ENCODE assay signal across 8 cellular contexts in the genomic region with DNA sequence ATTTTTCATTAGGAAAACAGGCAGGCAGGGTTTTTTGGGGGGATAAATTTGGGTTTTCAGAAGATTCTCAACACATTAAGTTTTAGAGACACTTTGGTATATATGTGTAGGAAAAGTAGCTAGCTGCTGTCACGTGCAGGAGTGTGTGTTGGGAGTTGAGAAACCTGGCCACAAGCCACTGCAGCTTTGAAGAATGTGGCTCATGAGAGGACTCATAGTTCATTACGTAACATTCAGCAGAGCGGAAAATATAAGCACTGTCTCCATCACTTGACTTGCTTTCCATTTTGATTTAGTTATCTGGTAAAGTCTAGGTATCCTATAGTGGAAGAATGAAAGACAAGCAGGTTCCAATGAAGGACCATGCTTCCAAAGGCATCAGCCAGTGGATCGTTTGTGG. TPM values are rescaled to one million over a fixed set of nuclear protein-coding genes. Genes with fewer than 3 reads are reported as not detected.
DNase-seq lines count a peak whose midpoint lies in the region; ATAC-seq and TF ChIP-seq lines count a peak whose summit lies in the region.

No MANE protein-coding gene starts in this region.

- no peak for DNase-seq in CD4-positive, CD25-positive, alpha-beta regulatory T cell
- DNase-seq in activated CD8-positive, alpha-beta T cell treated with anti-CD3 and anti-CD28 coated beads, Interleukin-2, amount 10 ng/mL, durations not matched to agents 7 days and 5 days = peak; percentile 36
- DNase-seq in heart left ventricle = peak in 4 of 5 donors; percentile 47 to 76 (median 63)
- DNase-seq in stimulated activated CD4-positive, alpha-beta T cell treated with anti-CD3 and anti-CD28 coated beads, Interleukin-1b, Interleukin-23, amount 100 ng/mL, for 4 hours (ENCODE audit: low read depth in 2 of 2) = peak; percentile 10 to 15
- no peak for DNase-seq in SK-N-DZ (ENCODE audit: low spot score)

- H3K36me3 ChIP-seq in CD4-positive, CD25-positive, alpha-beta regulatory T cell (ENCODE audit: control insufficient read depth, insufficient read depth, low read length) = no peaks in the 10 kb centered on the region
- H3K36me3 ChIP-seq in heart left ventricle = no peaks in the 10 kb centered on the region

- H3K9me3 ChIP-seq in CD4-positive, CD25-positive, alpha-beta regulatory T cell (ENCODE audit: control insufficient read depth in 2 of 2, low read length in 2 of 2) = no peaks in the 10 kb centered on the region
- H3K9me3 ChIP-seq in heart left ventricle = no peaks in the 10 kb centered on the region

- TF ChIP-seq CTCF in heart left ventricle (IDR thresholded peaks at IDR 0.05) = no peak

- H3K27ac ChIP-seq in CD4-positive, CD25-positive, alpha-beta regulatory T cell (ENCODE audit: insufficient read depth, low read length, poor library complexity, severe bottlenecking) = no peak overlapping the region
- peak overlapping the region in 11 of 12 donors; percentile 36 to 89 (median 65) for H3K27ac ChIP-seq in heart left ventricle

- peak overlapping the region in 2 of 3 donors; percentile 9 to 62 for H3K27ac Mint-ChIP-seq in CD4-positive, CD25-positive, alpha-beta regulatory T cell
- no peak overlapping the region for H3K27ac Mint-ChIP-seq in activated CD8-positive, alpha-beta T cell treated with anti-CD3 and anti-CD28 coated beads, Interleukin-2, amount 10 ng/mL, durations not matched to agents 7 days and 5 days

- H3K36me3 Mint-ChIP-seq in CD4-positive, CD25-positive, alpha-beta regulatory T cell = peaks cover 4% of the 10 kb centered on the region
- H3K36me3 Mint-ChIP-seq in activated CD8-positive, alpha-beta T cell treated with anti-CD3 and anti-CD28 coated beads, Interleukin-2, amount 10 ng/mL, durations not matched to agents 7 days and 5 days (ENCODE audit: low read depth) = no peaks in the 10 kb centered on the region

- no peak for TF ChIP-seq POLR2A in heart left ventricle (IDR thresholded peaks at IDR 0.05)

- intact Hi-C loops in heart left ventricle (cut with DNase I) = loop anchor here in 4 of 10 donors (10.0 kb wide), 2 partner anchors 269 to 389 kb away; partner anchors contain the start of gene ADD3 (in 1 of the 4)

- H3K4me1 Mint-ChIP-seq in CD4-positive, CD25-positive, alpha-beta regulatory T cell = peaks cover 27 to 61% (median 34%) of the 10 kb centered on the region in 4 donors
- peaks cover 31% of the 10 kb centered on the region for H3K4me1 Mint-ChIP-seq in activated CD8-positive, alpha-beta T cell treated with anti-CD3 and anti-CD28 coated beads, Interleukin-2, amount 10 ng/mL, durations not matched to agents 7 days and 5 days (ENCODE audit: low read depth)

- peak overlapping the region in 2 of 4 donors; percentile 32 to 51 for H3K4me3 Mint-ChIP-seq in CD4-positive, CD25-positive, alpha-beta regulatory T cell
- H3K4me3 Mint-ChIP-seq in activated CD8-positive, alpha-beta T cell treated with anti-CD3 and anti-CD28 coated beads, Interleukin-2, amount 10 ng/mL, durations not matched to agents 7 days and 5 days = no peak overlapping the region

- no peak overlapping the region for H3K4me3 ChIP-seq in CD4-positive, CD25-positive, alpha-beta regulatory T cell (ENCODE audit: low read depth, low read length)
- no peak overlapping the region for H3K4me3 ChIP-seq in heart left ventricle

- CTCF ChIA-PET in activated CD8-positive, alpha-beta T cell treated with anti-CD3 and anti-CD28 coated beads, Interleukin-2, amount 10 ng/mL, durations not matched to agents 7 days and 5 days (lab: Charles Lee) = interaction anchor here (2.3 to 2.6 kb wide), 2 partner anchors 67 to 136 kb away, joined by 7 to 13 read pairs; no protein-coding TSS in a partner anchor

- 26 to 37% (median 28%) methylated on average over 4 of the region's 4 CpGs for WGBS in heart left ventricle, 4 donors

- no peaks in the 10 kb centered on the region for H3K9me3 Mint-ChIP-seq in CD4-positive, CD25-positive, alpha-beta regulatory T cell
- H3K9me3 Mint-ChIP-seq in activated CD8-positive, alpha-beta T cell treated with anti-CD3 and anti-CD28 coated beads, Interleukin-2, amount 10 ng/mL, durations not matched to agents 7 days and 5 days (ENCODE audit: insufficient read depth) = no peaks in the 10 kb centered on the region

- ATAC-seq in CD4-positive, CD25-positive, alpha-beta regulatory T cell (ENCODE audit: low read depth in 2 of 2) = no peak
- peak; percentile 51 for ATAC-seq in HG03354 (IDR thresholded peaks at IDR 0.05; ENCODE audit: poor library complexity, severe bottlenecking, unreplicated experiment)
- ATAC-seq in activated CD8-positive, alpha-beta T cell treated with anti-CD3 and anti-CD28 coated beads, Interleukin-2, amount 10 ng/mL, durations not matched to agents 7 days and 5 days = peak; percentile 55
- peak in 3 of 4 donors; percentile 25 to 54 (median 50) for ATAC-seq in heart left ventricle
- ATAC-seq in GM18907 (IDR thresholded peaks at IDR 0.05; ENCODE audit: unreplicated experiment) = no peak
- no peak for ATAC-seq in GM19023 (IDR thresholded peaks at IDR 0.05; ENCODE audit: unreplicated experiment)

- POLR2A ChIA-PET in activated CD8-positive, alpha-beta T cell treated with anti-CD3 and anti-CD28 coated beads, Interleukin-2, amount 10 ng/mL, durations not matched to agents 7 days and 5 days (lab: Charles Lee) = no interaction called here

- H3K27me3 ChIP-seq in CD4-positive, CD25-positive, alpha-beta regulatory T cell (ENCODE audit: control insufficient read depth, insufficient read depth, low read length) = no peaks in the 10 kb centered on the region
- no peaks in the 10 kb centered on the region for H3K27me3 ChIP-seq in heart left ventricle

- H3K4me1 ChIP-seq in CD4-positive, CD25-positive, alpha-beta regulatory T cell (ENCODE audit: control insufficient read depth, insufficient read depth, low read length, poor library complexity, severe bottlenecking) = peaks cover 14% of the 10 kb centered on the region
- H3K4me1 ChIP-seq in heart left ventricle = peaks cover 5 to 98% (median 63%) of the 10 kb centered on the region in 12 donors

- H3K27me3 Mint-ChIP-seq in CD4-positive, CD25-positive, alpha-beta regulatory T cell = no peaks in the 10 kb centered on the region
- peaks cover 24% of the 10 kb centered on the region for H3K27me3 Mint-ChIP-seq in activated CD8-positive, alpha-beta T cell treated with anti-CD3 and anti-CD28 coated beads, Interleukin-2, amount 10 ng/mL, durations not matched to agents 7 days and 5 days (ENCODE audit: low read depth)

RNA-seq across cellular contexts. Expression of gene SMNDC1, which starts 31.2 kb away (rescaled TPM):
- total RNA-seq in CD4-positive, CD25-positive, alpha-beta regulatory T cell = 52.1 TPM
- 10 to 100 TPM; 17.5 to 19.8 (median 17.8) TPM for polyA plus RNA-seq in CD4-positive, CD25-positive, alpha-beta regulatory T cell
- 10 to 100 TPM; 37.5 to 37.8 TPM for total RNA-seq in activated CD8-positive, alpha-beta T cell treated with anti-CD3 and anti-CD28 coated beads, Interleukin-2, amount 10 ng/mL, durations not matched to agents 7 days and 5 days
- total RNA-seq in heart left ventricle = 10 to 100 TPM in 7 of 9 donors, 1 to 10 TPM in 2; 5.2 to 23.1 (median 20.7) TPM
- polyA plus RNA-seq in heart left ventricle = 10 to 100 TPM in 1 of 2 donors, 1 to 10 TPM in 1; 7.5 to 13.1 TPM
- 9.5 and 10.3 TPM in 2 replicates for polyA plus RNA-seq in SK-N-DZ (2014; cell fraction: cytosol; rRNA removed)
- polyA plus RNA-seq in SK-N-DZ (2014; cell fraction: nucleus; rRNA removed) = 16.1 and 25.1 TPM in 2 replicates

Comparison
In these comparisons a context has a peak if more than half of its experiments do, and no peak if none do; other contexts are left out.
1. ATAC-seq: peak in HG03354 (single experiment), activated CD8-positive, alpha-beta T cell treated with anti-CD3 and anti-CD28 coated beads, Interleukin-2, amount 10 ng/mL, durations not matched to agents 7 days and 5 days (single experiment) and heart left ventricle (3 of 4); none in CD4-positive, CD25-positive, alpha-beta regulatory T cell (0 of 2), GM18907 (single experiment) and GM19023 (single experiment).
2. DNase-seq: peak in activated CD8-positive, alpha-beta T cell treated with anti-CD3 and anti-CD28 coated beads, Interleukin-2, amount 10 ng/mL, durations not matched to agents 7 days and 5 days (single experiment), heart left ventricle (4 of 5) and stimulated activated CD4-positive, alpha-beta T cell treated with anti-CD3 and anti-CD28 coated beads, Interleukin-1b, Interleukin-23, amount 100 ng/mL, for 4 hours (2 of 2); none in CD4-positive, CD25-positive, alpha-beta regulatory T cell (0 of 3) and SK-N-DZ (single experiment).